In the genomic region with DNA sequence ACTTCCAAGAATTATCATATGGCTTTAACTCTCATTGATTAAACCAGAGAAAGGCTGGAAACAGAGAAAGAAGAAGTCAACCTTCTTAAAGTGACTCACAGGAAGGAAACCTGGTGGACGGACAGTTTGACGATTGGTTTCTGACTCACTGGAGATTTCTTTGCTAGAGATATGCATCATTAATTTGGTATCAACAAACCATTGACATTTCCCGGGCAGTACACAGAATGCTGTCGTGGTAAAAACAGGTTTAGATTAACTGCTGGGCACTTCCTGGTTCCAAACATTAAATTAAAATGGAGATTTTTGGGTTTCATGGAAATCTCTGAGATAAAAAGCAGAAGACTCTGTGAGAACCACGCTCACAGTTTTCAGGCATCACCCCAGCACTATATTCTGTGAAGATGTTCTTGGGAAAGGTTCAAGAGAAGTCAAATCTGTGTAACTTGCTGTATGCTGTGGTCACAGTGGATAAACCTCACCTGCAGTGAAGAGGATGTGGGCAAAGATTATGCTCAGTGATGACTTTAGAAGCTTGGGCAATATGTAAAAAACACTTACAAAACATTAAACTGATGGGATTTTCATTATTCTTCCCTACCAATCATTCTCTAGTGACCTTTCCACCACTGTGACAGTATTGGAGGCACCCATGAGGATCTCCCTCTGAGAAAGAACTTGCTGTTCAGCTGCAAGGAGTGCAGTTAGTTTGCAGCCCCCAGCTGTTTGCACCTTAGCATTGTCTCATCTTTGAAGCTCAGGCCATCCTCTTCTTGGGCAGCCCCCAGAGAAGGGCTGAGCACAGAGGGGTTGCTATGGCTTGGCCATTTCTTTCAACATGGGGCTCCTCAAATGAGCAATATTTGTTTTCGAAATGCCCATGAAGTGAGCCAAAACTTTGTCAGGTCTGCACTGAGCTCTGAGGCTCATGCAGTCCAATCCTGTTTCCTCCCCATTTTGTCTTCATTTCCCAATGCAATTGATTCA, we compare ENCODE assay signal across 8 cellular contexts.
DNase-seq lines count a peak whose midpoint lies in the region; ATAC-seq and TF ChIP-seq lines count a peak whose summit lies in the region.

No MANE protein-coding gene starts in this region.

- no peaks in the 10 kb centered on the region for H3K9me3 ChIP-seq in CD8-positive, alpha-beta T cell (ENCODE audit: low read length)

- no peaks in the 10 kb centered on the region for H3K36me3 ChIP-seq in CD8-positive, alpha-beta T cell (ENCODE audit: insufficient read depth, low read length)

- CTCF ChIA-PET in CD8-positive, alpha-beta T cell (lab: Charles Lee), result interaction anchor here (0.8 kb wide), 1 partner anchor 13 kb away, joined by 4 read pairs; no protein-coding TSS in a partner anchor
- CTCF ChIA-PET in activated CD4-positive, alpha-beta T cell treated with anti-CD3 and anti-CD28 coated beads for 36 hours (lab: Charles Lee), result interaction anchor here (0.8 to 1.3 kb wide), 4 partner anchors 10 to 80 kb away, joined by 3 to 10 read pairs (median 4); no protein-coding TSS in a partner anchor

- no peaks in the 10 kb centered on the region for H3K27me3 Mint-ChIP-seq in CD8-positive, alpha-beta T cell (ENCODE audit: low read depth)
- no peaks in the 10 kb centered on the region for H3K27me3 Mint-ChIP-seq in activated CD4-positive, alpha-beta T cell treated with anti-CD3 and anti-CD28 coated beads for 36 hours

- no peak for TF ChIP-seq CTCF in CD8-positive, alpha-beta T cell (IDR thresholded peaks at IDR 0.05)
- no peak for TF ChIP-seq CTCF in foreskin keratinocyte (conservative IDR thresholded peaks at IDR 0.05)

- peak in 6 of 7 experiments; percentile 32 to 72 (median 48) for DNase-seq in CD8-positive, alpha-beta T cell
- DNase-seq in HPDE6-E6E7 (ENCODE audit: extremely low spot score) (peak; percentile 64), foreskin keratinocyte (peak; percentile 81 to 86), foreskin melanocyte (no peak), DMS114 treated with DMSO at 0.1 percent for 48 hours (lab: John Stamatoyannopoulos, UW; ENCODE audit: unreplicated experiment) (no peak), NCI-H1048 (lab: John Stamatoyannopoulos, UW) (no peak)
- peak; percentile 65 for DNase-seq in activated CD4-positive, alpha-beta T cell treated with anti-CD3 and anti-CD28 coated beads for 36 hours

- no peaks in the 10 kb centered on the region for H3K27me3 ChIP-seq in CD8-positive, alpha-beta T cell (ENCODE audit: insufficient read depth, low read length)
- H3K27me3 ChIP-seq in foreskin keratinocyte, result no peaks in the 10 kb centered on the region

- H3K36me3 Mint-ChIP-seq in CD8-positive, alpha-beta T cell, result no peaks in the 10 kb centered on the region
- peaks cover 10% of the 10 kb centered on the region for H3K36me3 Mint-ChIP-seq in activated CD4-positive, alpha-beta T cell treated with anti-CD3 and anti-CD28 coated beads for 36 hours (ENCODE audit: low read depth)

- peak; percentile 62 for ATAC-seq in CD8-positive, alpha-beta T cell
- ATAC-seq in GM19468 (IDR thresholded peaks at IDR 0.05; ENCODE audit: extremely low read depth, unreplicated experiment), result peak; percentile 31
- peak; percentile 62 for ATAC-seq in activated CD4-positive, alpha-beta T cell treated with anti-CD3 and anti-CD28 coated beads for 36 hours
- peak; percentile 62 for ATAC-seq in foreskin keratinocyte

- H3K4me3 Mint-ChIP-seq in CD8-positive, alpha-beta T cell, result peak overlapping the region; percentile 56
- peak overlapping the region; percentile 42 for H3K4me3 Mint-ChIP-seq in activated CD4-positive, alpha-beta T cell treated with anti-CD3 and anti-CD28 coated beads for 36 hours

- peak overlapping the region; percentile 25 for H3K4me3 ChIP-seq in CD8-positive, alpha-beta T cell (ENCODE audit: low read depth, low read length)

- POLR2A ChIA-PET in CD8-positive, alpha-beta T cell (lab: Charles Lee), result interaction anchor here (0.6 to 1.4 kb wide), 13 partner anchors 9 to 638 kb away, joined by 3 to 12 read pairs (median 3); no protein-coding TSS in a partner anchor
- POLR2A ChIA-PET in activated CD4-positive, alpha-beta T cell treated with anti-CD3 and anti-CD28 coated beads for 36 hours (lab: Charles Lee), result interaction anchor here (0.9 kb wide), 1 partner anchor 65 kb away, joined by 3 read pairs; no protein-coding TSS in a partner anchor

- intact Hi-C loops in CD8-positive, alpha-beta T cell (cut with DNase I, micrococcal nuclease), result loop anchor here (1.0 to 5.0 kb wide), 5 partner anchors 25 to 81 kb away; a partner anchor contains a TSS
- intact Hi-C loops in activated CD4-positive, alpha-beta T cell treated with anti-CD3 and anti-CD28 coated beads for 36 hours (cut with DNase I, micrococcal nuclease), result loop anchor here (1.0 kb wide), 4 partner anchors 38 to 68 kb away; no protein-coding TSS in a partner anchor

- peaks cover 77% of the 10 kb centered on the region for H3K4me1 Mint-ChIP-seq in CD8-positive, alpha-beta T cell (ENCODE audit: low read depth)
- H3K4me1 Mint-ChIP-seq in activated CD4-positive, alpha-beta T cell treated with anti-CD3 and anti-CD28 coated beads for 36 hours, result peaks cover 86% of the 10 kb centered on the region

- H3K27ac Mint-ChIP-seq in CD8-positive, alpha-beta T cell, result peak overlapping the region; percentile 94
- peak overlapping the region; percentile 89 for H3K27ac Mint-ChIP-seq in activated CD4-positive, alpha-beta T cell treated with anti-CD3 and anti-CD28 coated beads for 36 hours

- H3K9me3 Mint-ChIP-seq in CD8-positive, alpha-beta T cell, result no peaks in the 10 kb centered on the region
- peaks cover 8% of the 10 kb centered on the region for H3K9me3 Mint-ChIP-seq in activated CD4-positive, alpha-beta T cell treated with anti-CD3 and anti-CD28 coated beads for 36 hours (ENCODE audit: low read depth)

- peaks cover 63% of the 10 kb centered on the region for H3K4me1 ChIP-seq in CD8-positive, alpha-beta T cell (ENCODE audit: insufficient read depth, low read length)
- H3K4me1 ChIP-seq in foreskin keratinocyte, result peaks cover 28% of the 10 kb centered on the region

- peak overlapping the region; percentile 54 for H3K27ac ChIP-seq in CD8-positive, alpha-beta T cell (ENCODE audit: low read depth, low read length)
- H3K27ac ChIP-seq in foreskin keratinocyte, result peak overlapping the region; percentile 77

Comparison
In these comparisons a context has a peak if more than half of its experiments do, and no peak if none do; other contexts are left out.
1. DNase-seq: peak in CD8-positive, alpha-beta T cell (6 of 7), HPDE6-E6E7 (single experiment), activated CD4-positive, alpha-beta T cell treated with anti-CD3 and anti-CD28 coated beads for 36 hours (single experiment) and foreskin keratinocyte (2 of 2); none in foreskin melanocyte (single experiment), DMS114 treated with DMSO at 0.1 percent for 48 hours (single experiment) and NCI-H1048 (single experiment).
2. Peak in every context shown above with its lines, with median percentiles within 50 percentile points of each other: ATAC-seq.